In the genomic region with DNA sequence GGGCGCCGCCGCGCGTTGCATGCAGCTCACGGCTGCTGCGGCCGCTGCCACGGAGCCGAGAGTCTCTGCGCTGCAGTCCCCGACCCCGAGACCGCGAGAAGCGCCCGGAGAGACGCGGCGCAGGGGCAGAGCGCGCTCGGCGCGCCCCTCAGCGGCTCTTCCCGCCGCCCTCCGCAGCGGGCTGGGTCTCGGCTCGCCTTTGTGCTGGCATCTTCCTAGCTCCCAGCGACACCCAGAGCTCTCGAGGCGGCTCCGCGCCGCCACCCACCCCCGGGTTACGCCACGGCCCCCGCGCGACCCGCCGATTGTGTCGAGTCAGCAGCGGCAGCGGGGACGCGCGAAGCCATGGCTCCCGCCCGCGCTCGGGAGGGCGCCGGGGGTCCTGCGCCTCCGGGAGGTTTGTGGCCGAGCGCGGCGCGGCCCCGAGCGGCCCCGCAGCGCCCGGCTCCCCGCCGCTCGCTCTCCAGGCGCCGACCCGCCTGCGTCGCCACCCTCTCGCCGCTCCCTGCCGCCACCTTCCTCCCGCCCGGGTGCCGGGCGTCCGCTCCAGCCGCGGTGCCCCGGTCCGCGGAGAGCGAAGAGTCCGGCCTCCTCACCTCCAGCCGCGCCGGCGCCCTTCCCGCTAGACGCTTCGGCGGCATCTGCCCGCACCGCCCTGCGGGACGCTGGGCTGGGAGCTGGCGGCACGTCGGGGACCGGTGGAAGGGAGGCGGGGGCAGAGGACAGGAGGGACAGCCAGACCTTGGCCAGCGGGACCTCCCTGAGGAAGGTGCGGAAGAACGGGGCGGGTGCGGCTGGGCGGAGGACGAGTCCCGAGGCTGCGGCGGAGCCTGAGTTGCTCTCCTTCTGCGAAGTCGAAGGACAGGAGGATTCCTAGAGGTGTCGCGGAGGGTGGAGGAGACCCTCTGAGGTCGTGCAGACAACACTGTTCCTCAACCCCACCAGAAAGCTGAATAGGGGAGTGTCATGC, we compare ENCODE assay signal across 8 cellular contexts. TPM values are rescaled to one million over a fixed set of nuclear protein-coding genes. Genes with fewer than 3 reads are reported as not detected.
DNase-seq lines count a peak whose midpoint lies in the region; ATAC-seq and TF ChIP-seq lines count a peak whose summit lies in the region.

Gene HECW2, minus strand, starts transcription at position 643 of the 970 bp plus-strand sequence.

- H3K36me3 ChIP-seq in GM23338 (ENCODE audit: insufficient read depth) (no peaks in the 10 kb centered on the region), vagina (no peaks in the 10 kb centered on the region)

- H3K27ac ChIP-seq in GM23338 (ENCODE audit: low read depth) (no peak within 1 kb of the TSS; the same call in 1 of the 2 replicates), vagina (peak within 1 kb of the TSS; percentile 79)

- no peak for TF ChIP-seq POLR2A in vagina (IDR thresholded peaks at IDR 0.05)

- H2AFZ ChIP-seq in GM23338: peak within 1 kb of the TSS; percentile 96

- intact Hi-C loops in vagina (cut with DNase I): no loop called here

- H3K27me3 Mint-ChIP-seq in GM23338 (ENCODE audit: insufficient read depth, low read depth, poor library complexity) (peaks cover 32% of the 10 kb centered on the region), naive B cell (peaks cover 66 to 76% (median 72%) of the 10 kb centered on the region in 3 donors)

- no peaks in the 10 kb centered on the region; the same call in 1 of the 2 replicates for H4K20me1 ChIP-seq in GM23338 (replicated peaks; ENCODE audit: insufficient read depth)

- H3K4me3 Mint-ChIP-seq in GM23338 (peak within 1 kb of the TSS; percentile 89), naive B cell (peak within 1 kb of the TSS; percentile 63 to 91 (median 80))

- no peaks in the 10 kb centered on the region for H3K9me2 ChIP-seq in GM23338 (ENCODE audit: insufficient read depth)

- H3K27ac Mint-ChIP-seq in GM23338 (no peak within 1 kb of the TSS; the same call in 1 of the 2 replicates), naive B cell (peak within 1 kb of the TSS in 1 of 6 donors; percentile 11)

- no peaks in the 10 kb centered on the region for H3K79me2 ChIP-seq in GM23338 (replicated peaks; ENCODE audit: insufficient read depth)

- H3K36me3 Mint-ChIP-seq in GM23338 (ENCODE audit: low read depth) (no peaks in the 10 kb centered on the region), naive B cell (no peaks in the 10 kb centered on the region)

- ATAC-seq in GM23338 (peak; percentile 82), naive B cell (ENCODE audit: low read depth in 2 of 2) (peak; percentile 30 to 37)

- peaks cover 6% of the 10 kb centered on the region; the same call in 2 of the 3 replicates for H3K4me1 Mint-ChIP-seq in GM23338
- peaks cover 4 to 12% (median 4%) of the 10 kb centered on the region in 3 donors for H3K4me1 Mint-ChIP-seq in naive B cell

- DNase-seq in NCI-H2081 (lab: John Stamatoyannopoulos, UW) (peak; percentile 67 to 77), NCI-H2081 treated with DMSO at 0.1 percent for 48 hours (lab: John Stamatoyannopoulos, UW) (no peak), GM23338 (ENCODE audit: low spot score) (peak; percentile 76), M059J (ENCODE audit: low read depth) (peak; percentile 66), fibroblast of peridontal ligament (ENCODE audit: extremely low read depth) (peak; percentile 60), naive B cell (no peak), vagina (ENCODE audit: extremely low spot score in 2 of 2) (no peak)
- DNase-seq in activated CD8-positive, alpha-beta memory T cell treated with anti-CD3 and anti-CD28 coated beads for 24 hours: peak; percentile 63

- peaks cover 14% of the 10 kb centered on the region for H3K4me1 ChIP-seq in GM23338 (ENCODE audit: insufficient read depth)
- H3K4me1 ChIP-seq in vagina: no peaks in the 10 kb centered on the region

- H3K4me3 ChIP-seq in GM23338: peak within 1 kb of the TSS; percentile 61
- H3K4me3 ChIP-seq in vagina: peak within 1 kb of the TSS; percentile 59 to 72

- H3K9me3 Mint-ChIP-seq in GM23338 (no peaks in the 10 kb centered on the region; the same call in 2 of the 3 replicates), naive B cell (no peaks in the 10 kb centered on the region)

- TF ChIP-seq CTCF in GM23338 (conservative IDR thresholded peaks at IDR 0.05; ENCODE audit: low read depth in 2 of 2): no peak; a peak in 1 of 4 replicates
- TF ChIP-seq CTCF in vagina (IDR thresholded peaks at IDR 0.05): no peak

- no peaks in the 10 kb centered on the region for H3K9me3 ChIP-seq in vagina

- H3K4me2 ChIP-seq in GM23338: peak within 1 kb of the TSS; percentile 88

- H3F3A ChIP-seq in GM23338 (replicated peaks; ENCODE audit: low read depth): no peaks in the 10 kb centered on the region

- H3K27me3 ChIP-seq in GM23338 (ENCODE audit: insufficient read depth): peaks cover 46% of the 10 kb centered on the region
- no peaks in the 10 kb centered on the region for H3K27me3 ChIP-seq in vagina

TF ChIP-seq in GM23338, 12 proteins besides CTCF, POLR2A, EP300 and RAD21:
- no peak for TF ChIP-seq ETS1 (IDR thresholded peaks at IDR 0.05)
- peak; percentile 45 for TF ChIP-seq EZH2 (IDR thresholded peaks at IDR 0.05; ENCODE audit: low read depth, unreplicated experiment)
- no peak for TF ChIP-seq ZNF114 (CRISPR knock-in tag; IDR thresholded peaks at IDR 0.05)
TF ChIP-seq in GM23338: peak in this region for 1.

RNA-seq across cellular contexts. Expression of gene HECW2, which starts in this region (rescaled TPM):
- total RNA-seq in GM23338 (2014; rRNA removed; shearing (Covaris generic)): 4.0 and 10.7 TPM in 2 replicates
- polyA plus RNA-seq in GM23338 (2016; fragmentation: Nextera tagmentation; extraction: Ambion mirVana) (0.89 and 1.9 TPM in 2 replicates), naive B cell (ENCODE audit: low read depth in 6 of 6) (under 1 TPM in 5 of 6 donors, not detected in 1; 0.35 to 0.47 (median 0.40) TPM)
- total RNA-seq in M059J (2014; rRNA removed; shearing (Covaris generic)): 0.94 and 3.4 TPM in 2 replicates
- 8.3 TPM for total RNA-seq in vagina

Comparison
In these comparisons a context has a peak if more than half of its experiments do, and no peak if none do; other contexts are left out.
1. DNase-seq: peak in NCI-H2081 (2 of 2), GM23338 (single experiment), M059J (single experiment), activated CD8-positive, alpha-beta memory T cell treated with anti-CD3 and anti-CD28 coated beads for 24 hours (single experiment) and fibroblast of peridontal ligament (single experiment); none in NCI-H2081 treated with DMSO at 0.1 percent for 48 hours (single experiment), naive B cell (single experiment) and vagina (0 of 2).
2. Peak in ATAC-seq in naive B cell; RNA of the gene not detected or under 1 TPM.